8 cellular contexts compared by ENCODE assay signal in genomic region chr16:58129097-58129936, GRCh38. TPM values are rescaled to one million over a fixed set of nuclear protein-coding genes. Genes with fewer than 3 reads are reported as not detected.
A peak's percentile ranks its signal among the peaks of the same experiment; 100 is the strongest.
DNase-seq lines count a peak whose midpoint lies in the region; FAIRE-seq and TF ChIP-seq lines count a peak whose summit lies in the region.

TSS of gene CFAP20 (minus strand) at chr16:58129381. CDS start at chr16:58129115, 266 bp downstream.

- peaks cover 45% of the 10 kb centered on the region for H3K4me1 Mint-ChIP-seq in HFFc6 (ENCODE audit: low read depth)
- H3K4me1 Mint-ChIP-seq in activated naive CD4-positive, alpha-beta T cell treated with anti-CD3 and anti-CD28 coated beads, Interleukin-2, amount 10 ng/mL, durations not matched to agents 7 days and 5 days = peaks cover 42% of the 10 kb centered on the region

- H3K4me1 ChIP-seq in neuronal stem cell (ENCODE audit: control insufficient read depth in 2 of 2, insufficient read depth in 1 of 2, low read depth in 1 of 2, low read length in 2 of 2) = peaks cover 14 to 15% of the 10 kb centered on the region in 2 donors

- peak within 1 kb of the TSS; percentile 89 for H3K14ac ChIP-seq in neuronal stem cell (ENCODE audit: low read length)

- peak; percentile 85 for TF ChIP-seq POLR2A in NB4 (IDR thresholded peaks at IDR 0.05; ENCODE audit: extremely low read depth, insufficient read length)

- peak within 1 kb of the TSS; percentile 98 for H3K27ac Mint-ChIP-seq in HFFc6
- H3K27ac Mint-ChIP-seq in activated naive CD4-positive, alpha-beta T cell treated with anti-CD3 and anti-CD28 coated beads, Interleukin-2, amount 10 ng/mL, durations not matched to agents 7 days and 5 days = peak within 1 kb of the TSS; percentile 53

- H3K4me3 ChIP-seq in NB4 (ENCODE audit: low read depth, low read length) (peak within 1 kb of the TSS; percentile 96), SK-N-MC (peak within 1 kb of the TSS; percentile 83), neuronal stem cell (ENCODE audit: low read length in 2 of 2) (peak within 1 kb of the TSS; percentile 96)

- H3K79me1 ChIP-seq in neuronal stem cell (ENCODE audit: low read depth, low read length) = peaks cover 6% of the 10 kb centered on the region

- H2AFZ ChIP-seq in neuronal stem cell (ENCODE audit: low read length) = peak within 1 kb of the TSS; percentile 95

- peak within 1 kb of the TSS; percentile 81 for H2BK120ac ChIP-seq in neuronal stem cell (ENCODE audit: low read depth, low read length)

- no peak within 1 kb of the TSS for H4K91ac ChIP-seq in neuronal stem cell (ENCODE audit: low read depth, low read length, poor library complexity)

- H2BK15ac ChIP-seq in neuronal stem cell (ENCODE audit: low read length) = no peak within 1 kb of the TSS

- no CpG with 5 or more reads among the region's 70 CpGs for WGBS in neuronal stem cell (ENCODE audit: extremely low coverage in 2 of 2, insufficient read length in 2 of 2, insufficient replicate concordance in 1 of 2), 2 donors

- H2BK5ac ChIP-seq in neuronal stem cell (ENCODE audit: low read length) = peak within 1 kb of the TSS; percentile 96

- H3K36me3 Mint-ChIP-seq in HFFc6 (ENCODE audit: low read depth) = peaks cover 6% of the 10 kb centered on the region; the same call in 1 of the 2 replicates
- H3K36me3 Mint-ChIP-seq in activated naive CD4-positive, alpha-beta T cell treated with anti-CD3 and anti-CD28 coated beads, Interleukin-2, amount 10 ng/mL, durations not matched to agents 7 days and 5 days = peaks cover 11% of the 10 kb centered on the region

- no peaks in the 10 kb centered on the region for H3K36me3 ChIP-seq in SK-N-MC (ENCODE audit: insufficient read depth, low read length)
- H3K36me3 ChIP-seq in neuronal stem cell (replicated peaks in 1 of 2; ENCODE audit: control insufficient read depth in 2 of 2, insufficient read depth in 2 of 2, low read length in 2 of 2) = peaks cover 0 to 12% of the 10 kb centered on the region in 2 donors

- H2BK12ac ChIP-seq in neuronal stem cell (ENCODE audit: low read length) = peak within 1 kb of the TSS; percentile 84

- H2AK5ac ChIP-seq in neuronal stem cell (ENCODE audit: low read depth, low read length) = peak within 1 kb of the TSS; percentile 90

- peak within 1 kb of the TSS; percentile 43 for H4K8ac ChIP-seq in neuronal stem cell (ENCODE audit: low read depth, low read length)

- peak within 1 kb of the TSS; percentile 67 for H3K4me2 ChIP-seq in neuronal stem cell (ENCODE audit: insufficient read depth, low read length, poor library complexity, severe bottlenecking)

- H3K27ac ChIP-seq in SK-N-MC (peak within 1 kb of the TSS; percentile 54; the same call in 1 of the 2 replicates), neuronal stem cell (replicated peaks; ENCODE audit: low read length) (peak within 1 kb of the TSS; percentile 99)

- CTCF ChIA-PET in activated naive CD4-positive, alpha-beta T cell treated with anti-CD3 and anti-CD28 coated beads, Interleukin-2, amount 10 ng/mL, durations not matched to agents 7 days and 5 days (lab: Charles Lee) = interaction anchor here (0.7 to 4.4 kb wide), 4 partner anchors 31 to 320 kb away, joined by 3 to 30 read pairs (median 4); no protein-coding TSS in a partner anchor

- peak within 1 kb of the TSS; percentile 97 for H3K23ac ChIP-seq in neuronal stem cell (ENCODE audit: low read depth, low read length, poor library complexity)

- no peaks in the 10 kb centered on the region for H3K27me3 ChIP-seq in neuronal stem cell (ENCODE audit: control insufficient read depth in 3 of 3, insufficient read depth in 3 of 3, low read depth in 1 of 3, low read length in 3 of 3)

- DNase-seq in GM04503 (ENCODE audit: low read depth) (peak; percentile 99), HFFc6 (peak; percentile 100), NB4 (ENCODE audit: low read depth) (peak; percentile 100), SK-N-MC (ENCODE audit: low read depth, low spot score) (peak; percentile 94), frontal cortex (ENCODE audit: low spot score in 2 of 2) (peak; percentile 82 to 88), neuronal stem cell (ENCODE audit: low spot score) (peak; percentile 100)
- DNase-seq in activated naive CD4-positive, alpha-beta T cell treated with anti-CD3 and anti-CD28 coated beads, Interleukin-2, amount 10 ng/mL, durations not matched to agents 7 days and 5 days = peak; percentile 98

- FAIRE-seq in frontal cortex (lab: Jason Lieb, UNC) = peak; percentile 45

- peaks cover 4% of the 10 kb centered on the region for H3K27me3 Mint-ChIP-seq in HFFc6 (ENCODE audit: insufficient read depth)
- H3K27me3 Mint-ChIP-seq in activated naive CD4-positive, alpha-beta T cell treated with anti-CD3 and anti-CD28 coated beads, Interleukin-2, amount 10 ng/mL, durations not matched to agents 7 days and 5 days = no peaks in the 10 kb centered on the region

- peak within 1 kb of the TSS; percentile 95 for H3K4me3 Mint-ChIP-seq in HFFc6
- H3K4me3 Mint-ChIP-seq in activated naive CD4-positive, alpha-beta T cell treated with anti-CD3 and anti-CD28 coated beads, Interleukin-2, amount 10 ng/mL, durations not matched to agents 7 days and 5 days = peak within 1 kb of the TSS; percentile 78

- no peaks in the 10 kb centered on the region for H3K9me3 ChIP-seq in SK-N-MC (ENCODE audit: low read depth, low read length)
- H3K9me3 ChIP-seq in neuronal stem cell (replicated peaks in 1 of 2; ENCODE audit: control insufficient read depth in 2 of 2, insufficient read depth in 1 of 2, low read depth in 1 of 2, low read length in 2 of 2) = no peaks in the 10 kb centered on the region

- H3K18ac ChIP-seq in neuronal stem cell (ENCODE audit: low read length) = peak within 1 kb of the TSS; percentile 99

- peaks cover 6% of the 10 kb centered on the region; the same call in 1 of the 2 replicates for H3K9me3 Mint-ChIP-seq in HFFc6
- H3K9me3 Mint-ChIP-seq in activated naive CD4-positive, alpha-beta T cell treated with anti-CD3 and anti-CD28 coated beads, Interleukin-2, amount 10 ng/mL, durations not matched to agents 7 days and 5 days = no peaks in the 10 kb centered on the region

- H3K9ac ChIP-seq in SK-N-MC (ENCODE audit: insufficient read length) = peak within 1 kb of the TSS; percentile 78
- H3K9ac ChIP-seq in neuronal stem cell (ENCODE audit: low read depth, low read length, poor library complexity) = peak within 1 kb of the TSS; percentile 93

- TF ChIP-seq CTCF in HFFc6 (IDR thresholded peaks at IDR 0.05) = no peak
- TF ChIP-seq CTCF in NB4 (IDR thresholded peaks at IDR 0.05; ENCODE audit: low read depth, low read length) = no peak
- no peak for TF ChIP-seq CTCF in subcutaneous adipose tissue (IDR thresholded peaks at IDR 0.05; ENCODE audit: low read depth)

- no peak within 1 kb of the TSS for H3K4ac ChIP-seq in neuronal stem cell (ENCODE audit: low read length)

RNA-seq across cellular contexts. Expression of gene CFAP20, which starts in this region (rescaled TPM):
- total RNA-seq in HFFc6 (2021; fragmentation: NEBNext Ultra II Directional; extraction: Animal tissue kit (Norgen Biotek cat#: 25700)) = 10 to 100 TPM; 31.6 to 35.9 (median 34.0) TPM
- total RNA-seq in frontal cortex (93.8 TPM), subcutaneous adipose tissue (10 to 100 TPM; 13.8 to 27.5 (median 24.1) TPM)
- 96.9 TPM for polyA plus RNA-seq in neuronal stem cell (2013, experiment 1 of 2)
- 98.2 TPM for polyA plus RNA-seq in neuronal stem cell (2013, experiment 2 of 2)

Comparison
In these comparisons a context has a peak if more than half of its experiments do, and no peak if none do; other contexts are left out.
1. Peak in every context shown above with its lines: DNase-seq, H3K4me3 ChIP-seq and H3K27ac ChIP-seq.